ENCODE assay signal across 12 cellular contexts in genomic region chr11:13140873-13141655, GRCh38.
A peak's percentile ranks its signal among the peaks of the same experiment; 100 is the strongest.
DNase-seq lines count a peak whose midpoint lies in the region; ATAC-seq, FAIRE-seq and TF ChIP-seq lines count a peak whose summit lies in the region.
"Had no signal": no experiment of that assay in that cellular context is flagged by ENCODE, and none has a peak within 500 bp of the region (broad histone marks: within the 10 kb centered on the region; RNA-seq: fewer than 3 reads in every experiment).

No MANE protein-coding gene starts in this region.

- no peaks in the 10 kb centered on the region for H3K36me3 Mint-ChIP-seq in nephron (ENCODE audit: low read depth)
- H3K36me3 Mint-ChIP-seq in endodermal cell (ENCODE audit: low read depth) = no peaks in the 10 kb centered on the region

- H2AFZ ChIP-seq in K562 (ENCODE audit: low read depth, low read length) = peak overlapping the region; percentile 40; the same call in 1 of the 2 replicates

- peak overlapping the region; percentile 83 to 96 (median 85) for H3K27ac Mint-ChIP-seq in nephron
- H3K27ac Mint-ChIP-seq in endodermal cell = no peak overlapping the region
- H3K27ac Mint-ChIP-seq: activated T-helper 17 cell treated with anti-CD3 and anti-CD28 coated beads, Interleukin-2, amount 50 U/mL, for 72 hours; CD4-positive, alpha-beta T cell had no signal

- H3K4me3 ChIP-seq in K562 = no peak overlapping the region
- no peak overlapping the region for H3K4me3 ChIP-seq in endodermal cell (ENCODE audit: low read length)

- CTCF ChIA-PET in K562 (lab: Yijun Ruan, JAX; ENCODE audit: low intra/inter-chr PET ratio) = no interaction called here

- H3K4me1 Mint-ChIP-seq in nephron (peaks cover 21% of the 10 kb centered on the region), endodermal cell (peaks cover 21% of the 10 kb centered on the region)
- H3K4me1 Mint-ChIP-seq: activated T-helper 17 cell treated with anti-CD3 and anti-CD28 coated beads, Interleukin-2, amount 50 U/mL, for 72 hours had no signal

- BruUV-seq in K562 (replicated peaks; lab: Mats Ljungman, UMichigan) = no TSS peak

- no peak for TF ChIP-seq EP300 in K562 (IDR thresholded peaks at IDR 0.05; ENCODE audit: low read length)

- H3K36me3 ChIP-seq in K562 (ENCODE audit: control insufficient read depth, insufficient read depth, low read length) = no peaks in the 10 kb centered on the region
- H3K36me3 ChIP-seq in endodermal cell (ENCODE audit: control insufficient read depth, insufficient read depth, low read length) = no peaks in the 10 kb centered on the region

- H3K4me1 ChIP-seq in K562 (replicated peaks in 1 of 2; ENCODE audit: control insufficient read depth in 2 of 2, insufficient read depth in 2 of 2, low read length in 2 of 2) (peaks cover 11 to 14% of the 10 kb centered on the region in 2 experiments; a peak in 4 of 5 replicates), endodermal cell (ENCODE audit: control insufficient read depth, insufficient read depth, low read length) (peaks cover 12% of the 10 kb centered on the region)

- intact Hi-C loops in K562 (cut with micrococcal nuclease) = no loop called here

- H4K20me1 ChIP-seq in K562 (replicated peaks; ENCODE audit: control insufficient read depth, insufficient read depth, low read length) = no peaks in the 10 kb centered on the region

- POLR2A ChIA-PET in K562 (lab: Yijun Ruan, JAX) = no interaction called here

- WGBS in K562 (ENCODE audit: insufficient coverage, low coverage, missing lambda C conversion rate) = 36% methylated on average over 10 of the region's 10 CpGs
- 92 to 98% methylated on average over 6 to 10 of the region's 10 CpGs for WGBS in endodermal cell (ENCODE audit: insufficient coverage in 1 of 2, insufficient read length in 1 of 2), 2 experiments

- H3K27ac ChIP-seq in K562 (ENCODE audit: extremely low read depth, low read depth, low read length) (no peak overlapping the region), endodermal cell (ENCODE audit: low read depth, low read length) (no peak overlapping the region)

- no peaks in the 10 kb centered on the region; a peak in 1 of 5 replicates for H3K27me3 ChIP-seq in K562 (ENCODE audit: control insufficient read depth in 2 of 2, insufficient read depth in 2 of 2, low read length in 2 of 2)
- peaks cover 28% of the 10 kb centered on the region for H3K27me3 ChIP-seq in endodermal cell (ENCODE audit: control insufficient read depth, insufficient read depth, low read length, poor library complexity, severe bottlenecking)

- H3K4me3 Mint-ChIP-seq in nephron (no peak overlapping the region), endodermal cell (no peak overlapping the region)
- H3K4me3 Mint-ChIP-seq: activated T-helper 17 cell treated with anti-CD3 and anti-CD28 coated beads, Interleukin-2, amount 50 U/mL, for 72 hours; CD4-positive, alpha-beta T cell had no signal

- H3K9me3 Mint-ChIP-seq in nephron (peaks cover 2% of the 10 kb centered on the region), endodermal cell (no peaks in the 10 kb centered on the region)
- H3K9me3 Mint-ChIP-seq: CD4-positive, alpha-beta T cell had no signal

- H3K4me2 ChIP-seq in K562 (ENCODE audit: insufficient read depth, low read length) = no peak overlapping the region

- no peaks in the 10 kb centered on the region for H3K79me2 ChIP-seq in K562 (ENCODE audit: control insufficient read depth, insufficient read depth, low read length)

- DNase-seq in Daoy (ENCODE audit: low read depth) (peak; percentile 75), HK-2 (ENCODE audit: unreplicated experiment) (peak; percentile 62), K562 (ENCODE audit: extremely low read depth in 1 of 4, low spot score in 3 of 4) (no peak), endodermal cell (no peak)
- DNase-seq: CD4-positive, alpha-beta T cell had no signal

- TF ChIP-seq CTCF in K562 (IDR thresholded peaks at IDR 0.05 in 2 of 3, conservative IDR thresholded peaks at IDR 0.05 in 1 of 3; ENCODE audit: insufficient read depth in 2 of 3, low read depth in 1 of 3, low read length in 3 of 3) (no peak), nephron (IDR thresholded peaks at IDR 0.05; ENCODE audit: unreplicated experiment in 3 of 3) (no peak), endodermal cell (conservative IDR thresholded peaks at IDR 0.05) (no peak)

- no peak for ATAC-seq in K562
- no peak for ATAC-seq in HG03520 (IDR thresholded peaks at IDR 0.05; ENCODE audit: unreplicated experiment)
- no peak for ATAC-seq in HG03139 (IDR thresholded peaks at IDR 0.05; ENCODE audit: unreplicated experiment)
- no peak for ATAC-seq in GM21723 (IDR thresholded peaks at IDR 0.05; ENCODE audit: unreplicated experiment)
- ATAC-seq: activated T-helper 17 cell treated with anti-CD3 and anti-CD28 coated beads, Interleukin-2, amount 50 U/mL, for 72 hours had no signal

- FAIRE-seq in K562 (lab: Jason Lieb, UNC) = no peak
- FAIRE-seq: GM12892, H1 had no signal

- no peak for TF ChIP-seq POLR2A in K562 (conservative IDR thresholded peaks at IDR 0.05)

- no peaks in the 10 kb centered on the region for H3K9me3 ChIP-seq in K562 (replicated peaks; ENCODE audit: control insufficient read depth, insufficient read depth, low read depth, low read length)
- H3K9me3 ChIP-seq in endodermal cell (ENCODE audit: control insufficient read depth, low read length) = no peaks in the 10 kb centered on the region

- H3K27me3 Mint-ChIP-seq in nephron (ENCODE audit: low read depth) = no peaks in the 10 kb centered on the region
- H3K27me3 Mint-ChIP-seq in endodermal cell (ENCODE audit: insufficient read depth) = peaks cover 68% of the 10 kb centered on the region

- no peaks in the 10 kb centered on the region for H3K9me1 ChIP-seq in K562 (ENCODE audit: control insufficient read depth, insufficient read depth, low read length)

- no peak for TF ChIP-seq RAD21 in K562 (CRISPR knock-in tag; conservative IDR thresholded peaks at IDR 0.05 in 1 of 2, IDR thresholded peaks at IDR 0.05 in 1 of 2)

- in situ Hi-C loops in K562 (cut with MboI) = no loop called here

- H3K9ac ChIP-seq in K562 (ENCODE audit: insufficient read depth in 1 of 2, low read depth in 2 of 2, low read length in 2 of 2) (no peak overlapping the region), endodermal cell (ENCODE audit: extremely low read depth, low read length, poor library complexity, severe bottlenecking) (no peak overlapping the region)

TF ChIP-seq in K562, 482 proteins besides CTCF, POLR2A, EP300 and RAD21 (continues in another document):
- TF ChIP-seq, protein P1, sequence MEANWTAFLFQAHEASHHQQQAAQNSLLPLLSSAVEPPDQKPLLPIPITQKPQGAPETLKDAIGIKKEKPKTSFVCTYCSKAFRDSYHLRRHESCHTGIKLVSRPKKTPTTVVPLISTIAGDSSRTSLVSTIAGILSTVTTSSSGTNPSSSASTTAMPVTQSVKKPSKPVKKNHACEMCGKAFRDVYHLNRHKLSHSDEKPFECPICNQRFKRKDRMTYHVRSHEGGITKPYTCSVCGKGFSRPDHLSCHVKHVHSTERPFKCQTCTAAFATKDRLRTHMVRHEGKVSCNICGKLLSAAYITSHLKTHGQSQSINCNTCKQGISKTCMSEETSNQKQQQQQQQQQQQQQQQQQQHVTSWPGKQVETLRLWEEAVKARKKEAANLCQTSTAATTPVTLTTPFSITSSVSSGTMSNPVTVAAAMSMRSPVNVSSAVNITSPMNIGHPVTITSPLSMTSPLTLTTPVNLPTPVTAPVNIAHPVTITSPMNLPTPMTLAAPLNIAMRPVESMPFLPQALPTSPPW (CRISPR knock-in tag; IDR thresholded peaks at IDR 0.05) = no peak
- TF ChIP-seq, protein P2, sequence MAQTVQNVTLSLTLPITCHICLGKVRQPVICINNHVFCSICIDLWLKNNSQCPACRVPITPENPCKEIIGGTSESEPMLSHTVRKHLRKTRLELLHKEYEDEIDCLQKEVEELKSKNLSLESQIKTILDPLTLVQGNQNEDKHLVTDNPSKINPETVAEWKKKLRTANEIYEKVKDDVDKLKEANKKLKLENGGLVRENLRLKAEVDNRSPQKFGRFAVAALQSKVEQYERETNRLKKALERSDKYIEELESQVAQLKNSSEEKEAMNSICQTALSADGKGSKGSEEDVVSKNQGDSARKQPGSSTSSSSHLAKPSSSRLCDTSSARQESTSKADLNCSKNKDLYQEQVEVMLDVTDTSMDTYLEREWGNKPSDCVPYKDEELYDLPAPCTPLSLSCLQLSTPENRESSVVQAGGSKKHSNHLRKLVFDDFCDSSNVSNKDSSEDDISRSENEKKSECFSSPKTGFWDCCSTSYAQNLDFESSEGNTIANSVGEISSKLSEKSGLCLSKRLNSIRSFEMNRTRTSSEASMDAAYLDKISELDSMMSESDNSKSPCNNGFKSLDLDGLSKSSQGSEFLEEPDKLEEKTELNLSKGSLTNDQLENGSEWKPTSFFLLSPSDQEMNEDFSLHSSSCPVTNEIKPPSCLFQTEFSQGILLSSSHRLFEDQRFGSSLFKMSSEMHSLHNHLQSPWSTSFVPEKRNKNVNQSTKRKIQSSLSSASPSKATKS (CRISPR knock-in tag; IDR thresholded peaks at IDR 0.05) = no peak
- TF ChIP-seq ZNF668 (CRISPR knock-in tag; IDR thresholded peaks at IDR 0.05) = no peak
- no peak for TF ChIP-seq ZNF395 (CRISPR knock-in tag; IDR thresholded peaks at IDR 0.05)
- no peak for TF ChIP-seq PHTF2 (CRISPR knock-in tag; IDR thresholded peaks at IDR 0.05)
- TF ChIP-seq ZC3H8 (IDR thresholded peaks at IDR 0.05) = no peak
- TF ChIP-seq ZNF717 (CRISPR knock-in tag; IDR thresholded peaks at IDR 0.05) = no peak
- no peak for TF ChIP-seq NONO (IDR thresholded peaks at IDR 0.05; ENCODE audit: low read depth in 2 of 2, low read length in 1 of 2)

Comparison
In these comparisons a context has a peak if more than half of its experiments do, and no peak if none do; other contexts are left out.
1. DNase-seq: peak in Daoy (single experiment) and HK-2 (single experiment); none in K562 (0 of 4) and endodermal cell (single experiment).